12 cellular contexts compared by ENCODE assay signal in genomic region chr5:135243194-135244191, GRCh38.
A peak's percentile ranks its signal among the peaks of the same experiment; 100 is the strongest.
DNase-seq lines count a peak whose midpoint lies in the region; ATAC-seq and TF ChIP-seq lines count a peak whose summit lies in the region.
"Had no signal": no experiment of that assay in that cellular context is flagged by ENCODE, and none has a peak within 500 bp of the region (broad histone marks: within the 10 kb centered on the region; RNA-seq: fewer than 3 reads in every experiment).

No MANE protein-coding gene starts in this region.

- peak overlapping the region; percentile 69 for H3K14ac ChIP-seq in IMR-90 (replicated peaks; ENCODE audit: low read depth, low read length)

- no peak overlapping the region for H3K27ac ChIP-seq in IMR-90 (ENCODE audit: insufficient read depth, low read length)
- peak overlapping the region; percentile 23 to 68 for H3K27ac ChIP-seq in breast epithelium
- H3K27ac ChIP-seq in smooth muscle cell (ENCODE audit: low read depth): peak overlapping the region; percentile 78
- H3K27ac ChIP-seq: PC-9 had no signal

- peak overlapping the region; percentile 94 for H2BK120ac ChIP-seq in IMR-90 (ENCODE audit: low read depth, low read length)

- H2BK15ac ChIP-seq in IMR-90 (ENCODE audit: low read depth, low read length): peak overlapping the region; percentile 88; the same call in 2 of the 3 replicates

- H3K4me3 ChIP-seq in IMR-90 (ENCODE audit: insufficient read depth, low read depth, low read length): no peak overlapping the region
- H3K4me3 ChIP-seq in breast epithelium: no peak overlapping the region
- H3K4me3 ChIP-seq in smooth muscle cell: no peak overlapping the region
- H3K4me3 ChIP-seq: PC-9 had no signal

- peak overlapping the region; percentile 66 for H2AK5ac ChIP-seq in IMR-90 (ENCODE audit: low read depth, low read length)

- H3K56ac ChIP-seq in IMR-90 (ENCODE audit: extremely low read depth, insufficient read depth, low read length): no peak overlapping the region

- peak overlapping the region in 1 of 2 experiments; percentile 64; a peak in 1 of 4 replicates for H4K8ac ChIP-seq in IMR-90 (ENCODE audit: low read depth in 2 of 2, low read length in 2 of 2)

- H3K36me3 ChIP-seq in IMR-90 (ENCODE audit: control insufficient read depth, insufficient read depth, low read length) (no peaks in the 10 kb centered on the region), breast epithelium (no peaks in the 10 kb centered on the region), smooth muscle cell (ENCODE audit: low read depth) (no peaks in the 10 kb centered on the region)

- peaks cover 0 to 38% of the 10 kb centered on the region in 2 experiments; a peak in 2 of 4 replicates for H3K79me1 ChIP-seq in IMR-90 (ENCODE audit: low read depth in 1 of 2, low read length in 2 of 2)

- in situ Hi-C loops in IMR-90 (cut with MboI; ENCODE audit: low sequenced_read_pairs): no loop called here

- no peak overlapping the region for H2BK5ac ChIP-seq in IMR-90 (ENCODE audit: low read depth, low read length, poor library complexity, severe bottlenecking)

- H3K4me1 ChIP-seq in IMR-90 (ENCODE audit: control insufficient read depth, insufficient read depth, low read length): peaks cover 56% of the 10 kb centered on the region
- H3K4me1 ChIP-seq in breast epithelium: peaks cover 2 to 4% of the 10 kb centered on the region in 2 donors
- peaks cover 11% of the 10 kb centered on the region for H3K4me1 ChIP-seq in smooth muscle cell (ENCODE audit: low read depth)

- peak overlapping the region; percentile 24; the same call in 1 of the 2 replicates for H3K18ac ChIP-seq in IMR-90 (ENCODE audit: low read depth, low read length)

- dilution Hi-C loops in IMR-90 (cut with HindIII; ENCODE audit: low sequenced_read_pairs, unreplicated experiment): no loop called here

- peaks cover 46% of the 10 kb centered on the region for H3K9me1 ChIP-seq in IMR-90 (ENCODE audit: insufficient read depth, low read length)

- 0 out of 2 replicates have a peak overlapping the region, but pooled peaks have one; percentile 57 for H3K23ac ChIP-seq in IMR-90 (ENCODE audit: low read depth, low read length)

- no peak overlapping the region for H3K4me2 ChIP-seq in IMR-90 (ENCODE audit: low read depth, low read length)
- H3K4me2 ChIP-seq in smooth muscle cell: peak overlapping the region; percentile 3
- H3K4me2 ChIP-seq: PC-9 had no signal

- H3F3A ChIP-seq in smooth muscle cell (ENCODE audit: low read depth): peaks cover 12% of the 10 kb centered on the region

- BruUV-seq in IMR-90 (replicated peaks; lab: Mats Ljungman, UMichigan): no TSS peak

- no peak for DNase-seq in IMR-90
- DNase-seq in breast epithelium (ENCODE audit: low spot score in 2 of 2): peak in 1 of 2 donors; percentile 17
- peak; percentile 43 to 78 for DNase-seq in left colon
- DNase-seq in smooth muscle cell (lab: John Stamatoyannopoulos, UW; ENCODE audit: unreplicated experiment): no peak
- no peak for DNase-seq in DMS 273 (lab: John Stamatoyannopoulos, UW; ENCODE audit: unreplicated experiment)
- no peak for DNase-seq in HK-2 (ENCODE audit: unreplicated experiment)
- no peak for DNase-seq in NCI-H510A (lab: John Stamatoyannopoulos, UW)
- DNase-seq: CD4-positive, CD25-positive, alpha-beta regulatory T cell; NCI-H1930; PC-9; stimulated activated naive CD8-positive, alpha-beta T cell treated with anti-CD3 and anti-CD28 coated beads, Interleukin-15, Interleukin-2, amounts not matched to agents 100 U/mL and 50 U/mL, for 24 hours had no signal

- H3K79me2 ChIP-seq in smooth muscle cell (ENCODE audit: low read depth): no peaks in the 10 kb centered on the region

- H2AK9ac ChIP-seq in IMR-90 (replicated peaks; ENCODE audit: low read depth, low read length, poor library complexity): no peak overlapping the region

- H4K91ac ChIP-seq in IMR-90 (ENCODE audit: insufficient read depth, low read depth, low read length): peak overlapping the region; percentile 77

- TF ChIP-seq CTCF in IMR-90 (conservative IDR thresholded peaks at IDR 0.05; ENCODE audit: low read depth, low read length): no peak
- no peak for TF ChIP-seq CTCF in breast epithelium (IDR thresholded peaks at IDR 0.05)
- no peak for TF ChIP-seq CTCF in smooth muscle cell (IDR thresholded peaks at IDR 0.05; ENCODE audit: borderline replicate concordance, insufficient read depth, poor library complexity, severe bottlenecking)

- WGBS in IMR-90 (ENCODE audit: extremely low coverage in 2 of 2, insufficient read length in 1 of 2), 2 experiments: 84% methylated on average over 9 of the region's 27 CpGs; no CpG with 5 or more reads in 1 of the 2 experiments
- 57% methylated on average over 27 of the region's 27 CpGs for WGBS in smooth muscle cell (ENCODE audit: low lambda C conversion rate)

- H2AFZ ChIP-seq in IMR-90 (replicated peaks; ENCODE audit: low read length, poor library complexity): no peak overlapping the region
- no peak overlapping the region for H2AFZ ChIP-seq in smooth muscle cell (ENCODE audit: low read depth)
- H2AFZ ChIP-seq: PC-9 had no signal

- TF ChIP-seq POLR2A in IMR-90 (IDR thresholded peaks at IDR 0.05; ENCODE audit: low read depth, low read length) (no peak), breast epithelium (IDR thresholded peaks at IDR 0.05) (no peak)

- H3K27me3 ChIP-seq in IMR-90 (ENCODE audit: control insufficient read depth, insufficient read depth, low read length) (no peaks in the 10 kb centered on the region), breast epithelium (no peaks in the 10 kb centered on the region), smooth muscle cell (ENCODE audit: low read depth) (no peaks in the 10 kb centered on the region)

- H2BK20ac ChIP-seq in IMR-90 (ENCODE audit: low read depth, low read length): peak overlapping the region; percentile 53

- CTCF ChIA-PET in IMR-90 (lab: Yijun Ruan, JAX): interaction anchor here (1.4 to 1.6 kb wide), 2 partner anchors 22 to 34 kb away, joined by 5 to 7 read pairs; no protein-coding TSS in a partner anchor

- intact Hi-C loops in IMR-90 (cut with micrococcal nuclease) (no loop called here), breast epithelium (cut with DNase I; ENCODE audit: low total_unique reads) (no loop called here), left colon (cut with DNase I, micrococcal nuclease) (no loop called here)

- H4K20me1 ChIP-seq in IMR-90 (ENCODE audit: insufficient read depth, low read length) (no peaks in the 10 kb centered on the region), smooth muscle cell (ENCODE audit: low read depth) (no peaks in the 10 kb centered on the region)

- peak overlapping the region; percentile 83 for H3K4ac ChIP-seq in IMR-90 (ENCODE audit: low read depth, low read length)

- no peak overlapping the region for H4K5ac ChIP-seq in IMR-90 (ENCODE audit: low read depth, low read length)

- POLR2A ChIA-PET in IMR-90 (lab: Charles Lee; ENCODE audit: unreplicated experiment): no interaction called here

- no peak for TF ChIP-seq RAD21 in IMR-90 (IDR thresholded peaks at IDR 0.05; ENCODE audit: low read length)

- H3K9me3 ChIP-seq in IMR-90 (ENCODE audit: control insufficient read depth, insufficient read depth, low read length): no peaks in the 10 kb centered on the region
- H3K9me3 ChIP-seq in breast epithelium: no peaks in the 10 kb centered on the region
- H3K9me3 ChIP-seq in smooth muscle cell (replicated peaks; ENCODE audit: low read depth): no peaks in the 10 kb centered on the region

- H3K9ac ChIP-seq in IMR-90 (ENCODE audit: low read depth, low read length): no peak overlapping the region
- H3K9ac ChIP-seq in smooth muscle cell (ENCODE audit: low read depth): no peak overlapping the region

- ATAC-seq in IMR-90 (ENCODE audit: low read depth) (no peak), left colon (peak; percentile 46), GM21423 (IDR thresholded peaks at IDR 0.05; ENCODE audit: unreplicated experiment) (no peak)
- ATAC-seq: stimulated activated naive CD8-positive, alpha-beta T cell treated with anti-CD3 and anti-CD28 coated beads, Interleukin-15, Interleukin-2, amounts not matched to agents 100 U/mL and 50 U/mL, for 24 hours had no signal

TF ChIP-seq in IMR-90, 13 proteins besides CTCF, POLR2A, EP300 and RAD21:
- TF ChIP-seq RFX5 (IDR thresholded peaks at IDR 0.05; ENCODE audit: low read depth, low read length) (no peak), BHLHE40 (IDR thresholded peaks at IDR 0.05; ENCODE audit: low read depth, low read length) (no peak), RCOR1 (IDR thresholded peaks at IDR 0.05; ENCODE audit: insufficient replicate concordance, low read length) (no peak), CEBPB (IDR thresholded peaks at IDR 0.05; ENCODE audit: low read depth, low read length) (no peak), MAZ (IDR thresholded peaks at IDR 0.05; ENCODE audit: borderline replicate concordance, low read depth, low read length) (no peak), CHD1 (IDR thresholded peaks at IDR 0.05; ENCODE audit: low read depth, low read length) (no peak), NFE2L2 (IDR thresholded peaks at IDR 0.05; ENCODE audit: low read depth, low read length) (no peak), MAFK (IDR thresholded peaks at IDR 0.05; ENCODE audit: low read depth, low read length) (no peak), FOS (IDR thresholded peaks at IDR 0.05; ENCODE audit: low read depth, low read length) (no peak), MXI1 (IDR thresholded peaks at IDR 0.05; ENCODE audit: borderline replicate concordance, low read depth, low read length) (no peak), SMC3 (IDR thresholded peaks at IDR 0.05; ENCODE audit: low read depth, low read length) (no peak), ELK1 (IDR thresholded peaks at IDR 0.05; ENCODE audit: borderline replicate concordance, low read depth, low read length) (no peak), USF2 (IDR thresholded peaks at IDR 0.05; ENCODE audit: low read depth, low read length) (no peak)

Comparison
In these comparisons a context has a peak if more than half of its experiments do, and no peak if none do; other contexts are left out.
1. DNase-seq: peak in left colon (2 of 2); none in IMR-90 (single experiment), smooth muscle cell (single experiment), DMS 273 (single experiment), HK-2 (single experiment) and NCI-H510A (single experiment).